ENCODE assay signal across 9 cellular contexts in genomic region chr11:34468209-34468841, GRCh38. TPM values are rescaled to one million over a fixed set of nuclear protein-coding genes. Genes with fewer than 3 reads are reported as not detected.
DNase-seq lines count a peak whose midpoint lies in the region; ATAC-seq and TF ChIP-seq lines count a peak whose summit lies in the region.
"Had no signal": no experiment of that assay in that cellular context is flagged by ENCODE, and none has a peak within 500 bp of the region (broad histone marks: within the 10 kb centered on the region; RNA-seq: fewer than 3 reads in every experiment).

No MANE protein-coding gene starts in this region.

- H3K27ac Mint-ChIP-seq in activated T-cell treated with anti-CD3 and anti-CD28 coated beads, Interleukin-2, amount 50 U/mL, for 72 hours, result no peak overlapping the region
- H3K27ac Mint-ChIP-seq: activated naive CD8-positive, alpha-beta T cell treated with anti-CD3 and anti-CD28 coated beads, Interleukin-2, amount 10 ng/mL, durations not matched to agents 7 days and 5 days had no signal

- TF ChIP-seq POLR2A in transverse colon (IDR thresholded peaks at IDR 0.05), result no peak

- no peaks in the 10 kb centered on the region for H3K4me1 Mint-ChIP-seq in activated T-cell treated with anti-CD3 and anti-CD28 coated beads, Interleukin-2, amount 50 U/mL, for 72 hours (ENCODE audit: low read depth)

- peak; percentile 76 for DNase-seq in SIG-M5 treated with dmso at 0.1 percent for 504 hours (lab: John Stamatoyannopoulos, UW; ENCODE audit: unreplicated experiment)
- DNase-seq in SIG-M5 (lab: John Stamatoyannopoulos, UW), result no peak
- DNase-seq in NCI-H146 (lab: John Stamatoyannopoulos, UW), result peak; percentile 35
- peak; percentile 46 to 47 for DNase-seq in activated T-cell treated with anti-CD3 and anti-CD28 coated beads, Interleukin-2, amount 50 U/mL, for 72 hours
- DNase-seq in kidney tubule cell (ENCODE audit: low spot score), result peak; percentile 33
- peak; percentile 13 for DNase-seq in transverse colon
- DNase-seq in HuH-7.5 (ENCODE audit: low spot score), result no peak
- DNase-seq: activated naive CD8-positive, alpha-beta T cell treated with anti-CD3 and anti-CD28 coated beads, Interleukin-2, amount 10 ng/mL, durations not matched to agents 7 days and 5 days had no signal

- H3K27me3 Mint-ChIP-seq in activated T-cell treated with anti-CD3 and anti-CD28 coated beads, Interleukin-2, amount 50 U/mL, for 72 hours (ENCODE audit: low read depth), result no peaks in the 10 kb centered on the region
- H3K27me3 Mint-ChIP-seq: activated naive CD8-positive, alpha-beta T cell treated with anti-CD3 and anti-CD28 coated beads, Interleukin-2, amount 10 ng/mL, durations not matched to agents 7 days and 5 days had no signal

- H3K9me3 Mint-ChIP-seq in activated T-cell treated with anti-CD3 and anti-CD28 coated beads, Interleukin-2, amount 50 U/mL, for 72 hours, result peaks cover 5 to 6% of the 10 kb centered on the region in 2 donors

- peaks cover 0 to 4% of the 10 kb centered on the region in 2 donors for H3K9me3 ChIP-seq in transverse colon

- H3K4me3 ChIP-seq in transverse colon, result no peak overlapping the region

- peak; percentile 42 to 66 (median 58) for TF ChIP-seq CTCF in transverse colon (IDR thresholded peaks at IDR 0.05)

- in situ Hi-C loops in transverse colon (cut with MboI; ENCODE audit: low pct_ligation_motif_present in 1 of 4, low pct_unique_long_range_greater_than_20kb in 1 of 4, low sequenced_read_pairs in 3 of 4), result no loop called here

- no peaks in the 10 kb centered on the region for H3K4me1 ChIP-seq in transverse colon

- TF ChIP-seq EP300 in transverse colon (IDR thresholded peaks at IDR 0.05; ENCODE audit: low read depth), result no peak

- 75 to 84% methylated on average over 5 to 8 of the region's 8 CpGs for WGBS in transverse colon (ENCODE audit: low coverage in 1 of 2), 2 donors

- peak; percentile 39 to 57 for ATAC-seq in activated T-cell treated with anti-CD3 and anti-CD28 coated beads, Interleukin-2, amount 50 U/mL, for 72 hours (replicated peaks in 1 of 2)
- no peak for ATAC-seq in GM19023 (IDR thresholded peaks at IDR 0.05; ENCODE audit: unreplicated experiment)

- H3K27ac ChIP-seq in transverse colon, result no peak overlapping the region

- peaks cover 0 to 81% (median 36%) of the 10 kb centered on the region in 4 donors for H3K36me3 ChIP-seq in transverse colon

- no peaks in the 10 kb centered on the region for H3K27me3 ChIP-seq in transverse colon

- H3K36me3 Mint-ChIP-seq in activated T-cell treated with anti-CD3 and anti-CD28 coated beads, Interleukin-2, amount 50 U/mL, for 72 hours (ENCODE audit: insufficient read depth in 2 of 2), result peaks cover 12 to 33% of the 10 kb centered on the region in 2 donors

- intact Hi-C loops in transverse colon (cut with DNase I; ENCODE audit: low total_unique reads), result no loop called here

- no peak overlapping the region for H3K4me3 Mint-ChIP-seq in activated T-cell treated with anti-CD3 and anti-CD28 coated beads, Interleukin-2, amount 50 U/mL, for 72 hours
- H3K4me3 Mint-ChIP-seq: activated naive CD8-positive, alpha-beta T cell treated with anti-CD3 and anti-CD28 coated beads, Interleukin-2, amount 10 ng/mL, durations not matched to agents 7 days and 5 days had no signal

RNA-seq across cellular contexts. Expression of gene CAT, which starts 29.6 kb away (rescaled TPM):
- 10 to 100 TPM; 26.2 to 36.0 TPM for total RNA-seq in activated T-cell treated with anti-CD3 and anti-CD28 coated beads, Interleukin-2, amount 50 U/mL, for 72 hours
- 100 to 1,000 TPM in 3 of 4 donors, 10 to 100 TPM in 1; 81.2 to 168 (median 133) TPM for total RNA-seq in transverse colon

RNA-seq across cellular contexts. Expression of gene ELF5, which starts 45.3 kb away (rescaled TPM):
- not detected for total RNA-seq in activated T-cell treated with anti-CD3 and anti-CD28 coated beads, Interleukin-2, amount 50 U/mL, for 72 hours
- total RNA-seq in transverse colon, result not detected
- total RNA-seq: activated naive CD8-positive, alpha-beta T cell treated with anti-CD3 and anti-CD28 coated beads, Interleukin-2, amount 10 ng/mL, durations not matched to agents 7 days and 5 days had no signal

Comparison
In these comparisons a context has a peak if more than half of its experiments do, and no peak if none do; other contexts are left out.
1. DNase-seq: peak in SIG-M5 treated with dmso at 0.1 percent for 504 hours (single experiment), NCI-H146 (single experiment), activated T-cell treated with anti-CD3 and anti-CD28 coated beads, Interleukin-2, amount 50 U/mL, for 72 hours (2 of 2), kidney tubule cell (single experiment) and transverse colon (single experiment); none in SIG-M5 (single experiment) and HuH-7.5 (single experiment).